Comparison of ENCODE assay signal across 12 cellular contexts in the genomic region with DNA sequence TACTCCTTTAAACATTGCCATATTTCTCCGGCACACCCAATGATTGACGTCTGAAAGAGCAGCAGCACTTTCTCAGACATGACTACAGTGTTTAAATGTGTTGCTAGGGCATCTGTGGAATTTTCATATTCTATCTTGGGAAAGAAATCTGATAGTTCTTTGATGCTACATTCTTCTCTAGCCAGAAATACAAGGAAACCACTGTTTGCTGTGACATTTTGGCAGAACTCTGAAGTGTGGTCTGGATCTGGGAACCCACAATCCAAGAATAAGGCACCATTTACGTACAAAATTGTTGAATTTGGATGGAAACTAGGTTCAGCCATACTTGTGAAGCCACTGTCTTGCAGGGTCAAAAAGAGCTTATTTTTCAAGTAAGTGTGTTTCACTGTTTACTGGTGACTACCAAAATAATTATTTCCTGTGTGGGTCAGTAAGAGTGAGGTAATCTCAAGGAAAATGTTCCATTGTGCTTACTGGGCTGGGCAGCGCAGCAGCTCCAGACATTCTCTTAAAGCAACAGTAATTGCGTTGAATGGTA. TPM values are rescaled to one million over a fixed set of nuclear protein-coding genes. Genes with fewer than 3 reads are reported as not detected.
DNase-seq lines count a peak whose midpoint lies in the region; ATAC-seq and TF ChIP-seq lines count a peak whose summit lies in the region.
"Had no signal": no experiment of that assay in that cellular context is flagged by ENCODE, and none has a peak within 500 bp of the region (broad histone marks: within the 10 kb centered on the region; RNA-seq: fewer than 3 reads in every experiment).

No MANE protein-coding gene starts in this region.

- H3K27me3 Mint-ChIP-seq in naive thymus-derived CD8-positive, alpha-beta T cell: peaks cover 0 to 3% (median 0%) of the 10 kb centered on the region in 5 donors

- intact Hi-C loops in lower lobe of right lung (cut with DNase I): no loop called here

- H3K4me3 Mint-ChIP-seq in naive thymus-derived CD8-positive, alpha-beta T cell: no peak overlapping the region
- H3K4me3 Mint-ChIP-seq: activated T-cell treated with anti-CD3 and anti-CD28 coated beads, Interleukin-2, amount 50 U/mL, for 4 hours had no signal

- no peaks in the 10 kb centered on the region for H3K36me3 Mint-ChIP-seq in naive thymus-derived CD8-positive, alpha-beta T cell

- POLR2A ChIA-PET in naive thymus-derived CD8-positive, alpha-beta T cell (lab: Charles Lee): interaction anchor here (0.6 kb wide), 1 partner anchor 18 kb away, joined by 6 read pairs; no protein-coding TSS in a partner anchor

- peak; percentile 62 for DNase-seq in NCI-H226
- no peak for DNase-seq in coronary artery (ENCODE audit: low spot score)
- no peak for DNase-seq in lower lobe of right lung
- DNase-seq in tibial nerve (ENCODE audit: low spot score in 2 of 2): peak in 1 of 2 donors; percentile 24
- no peak for DNase-seq in NCI-H1092 treated with DMSO at 0.1 percent for 48 hours (lab: John Stamatoyannopoulos, UW)
- DNase-seq in naive thymus-derived CD8-positive, alpha-beta T cell: no peak
- no peak for DNase-seq in NCI-H1048 (lab: John Stamatoyannopoulos, UW)
- DNase-seq: activated T-cell treated with anti-CD3 and anti-CD28 coated beads, Interleukin-2, amount 50 U/mL, for 4 hours had no signal

- H3K4me1 ChIP-seq in lower lobe of right lung (peaks cover 93% of the 10 kb centered on the region), tibial nerve (peaks cover 0 to 98% (median 61%) of the 10 kb centered on the region in 4 donors)

- H3K27me3 ChIP-seq in lower lobe of right lung (ENCODE audit: low read depth): no peaks in the 10 kb centered on the region
- no peaks in the 10 kb centered on the region for H3K27me3 ChIP-seq in tibial nerve
- H3K27me3 ChIP-seq: hepatocyte had no signal

- TF ChIP-seq CTCF in coronary artery (IDR thresholded peaks at IDR 0.05) (no peak), lower lobe of right lung (IDR thresholded peaks at IDR 0.05) (no peak), tibial nerve (IDR thresholded peaks at IDR 0.05) (no peak)

- no peak for TF ChIP-seq POLR2A in tibial nerve (IDR thresholded peaks at IDR 0.05)

- 11 to 18% methylated on average over 5 of the region's 5 CpGs for WGBS in tibial nerve, 2 donors

- peak overlapping the region; percentile 70 to 88 for H3K27ac ChIP-seq in coronary artery
- H3K27ac ChIP-seq in lower lobe of right lung: peak overlapping the region; percentile 76
- H3K27ac ChIP-seq in tibial nerve: peak overlapping the region; percentile 64 to 92 (median 78)
- H3K27ac ChIP-seq: SK-N-MC had no signal

- peak in 1 of 2 donors; percentile 91 for TF ChIP-seq EP300 in tibial nerve (IDR thresholded peaks at IDR 0.05)

- H3K36me3 ChIP-seq in lower lobe of right lung (no peaks in the 10 kb centered on the region), tibial nerve (no peaks in the 10 kb centered on the region)

- no peaks in the 10 kb centered on the region for H3K9me3 Mint-ChIP-seq in naive thymus-derived CD8-positive, alpha-beta T cell
- H3K9me3 Mint-ChIP-seq: activated T-cell treated with anti-CD3 and anti-CD28 coated beads, Interleukin-2, amount 50 U/mL, for 4 hours had no signal

- H3K4me3 ChIP-seq in coronary artery (peak overlapping the region; percentile 16), lower lobe of right lung (no peak overlapping the region), tibial nerve (no peak overlapping the region)
- H3K4me3 ChIP-seq: hepatocyte, SK-N-MC had no signal

- peaks cover 13 to 39% (median 32%) of the 10 kb centered on the region in 4 donors for H3K4me1 Mint-ChIP-seq in naive thymus-derived CD8-positive, alpha-beta T cell

- ATAC-seq in lower lobe of right lung (peak; percentile 16 to 20), GM18511 (IDR thresholded peaks at IDR 0.05; ENCODE audit: unreplicated experiment) (no peak)
- ATAC-seq in naive thymus-derived CD8-positive, alpha-beta T cell: no peak
- ATAC-seq: activated T-cell treated with anti-CD3 and anti-CD28 coated beads, Interleukin-2, amount 50 U/mL, for 4 hours; HCT116 had no signal

- no peaks in the 10 kb centered on the region for H3K9me3 ChIP-seq in lower lobe of right lung
- no peaks in the 10 kb centered on the region for H3K9me3 ChIP-seq in tibial nerve

- H3K27ac Mint-ChIP-seq in naive thymus-derived CD8-positive, alpha-beta T cell: no peak overlapping the region

RNA-seq across cellular contexts. Expression of gene CD28, which starts 21.3 kb away (rescaled TPM):
- 2.2 TPM for total RNA-seq in lower lobe of right lung
- total RNA-seq in tibial nerve: 10 to 100 TPM in 1 of 4 donors, under 1 TPM in 3; 0.22 to 13.8 (median 0.60) TPM
- 100 to 1,000 TPM; 128 to 133 TPM for total RNA-seq in naive thymus-derived CD8-positive, alpha-beta T cell
- 10 to 100 TPM; 15.8 to 32.0 (median 29.3) TPM for polyA plus RNA-seq in naive thymus-derived CD8-positive, alpha-beta T cell
- total RNA-seq: hepatocyte had no signal
- polyA plus RNA-seq: hepatocyte had no signal

Comparison
In these comparisons a context has a peak if more than half of its experiments do, and no peak if none do; other contexts are left out.
1. ATAC-seq: peak in lower lobe of right lung (2 of 2); none in GM18511 (single experiment) and naive thymus-derived CD8-positive, alpha-beta T cell (0 of 2).
2. RNA of gene CD28, which starts 21.3 kb away (total RNA-seq): 128 to 133 TPM in naive thymus-derived CD8-positive, alpha-beta T cell; 2.2 TPM in lower lobe of right lung (single experiment) and 0.22 to 13.8 TPM in tibial nerve; every median in the first group is over 4 times any median in the second.
3. Peak in every context shown above with its lines, with median percentiles within 50 percentile points of each other: H3K27ac ChIP-seq.